In the genomic region with DNA sequence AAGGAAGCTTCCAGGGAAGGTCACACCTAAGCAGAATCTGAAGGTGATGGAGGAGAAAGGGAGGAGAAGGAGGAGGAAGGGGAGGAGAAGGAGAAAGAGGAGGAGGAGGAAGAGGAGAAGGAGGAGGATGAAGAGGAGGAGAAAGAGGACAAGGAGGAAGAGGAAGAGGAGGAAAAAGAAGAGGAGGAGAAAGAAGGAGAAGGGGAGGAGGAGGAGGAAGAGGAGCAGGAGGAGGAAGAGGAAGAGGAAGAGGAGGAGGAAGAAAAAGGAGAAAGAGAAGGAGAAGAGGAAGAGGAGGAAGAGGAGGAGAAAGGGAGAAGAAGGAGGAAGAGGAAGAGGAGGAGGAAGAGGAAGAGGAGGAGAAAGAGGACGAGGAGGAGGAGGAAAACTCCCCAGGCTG, we compare ENCODE assay signal across 20 cellular contexts. TPM values are rescaled to one million over a fixed set of nuclear protein-coding genes. Genes with fewer than 3 reads are reported as not detected.
"Had no signal": no experiment of that assay in that cellular context is flagged by ENCODE, and none has a peak within 500 bp of the region (broad histone marks: within the 10 kb centered on the region; RNA-seq: fewer than 3 reads in every experiment).

No MANE protein-coding gene starts in this region.

- H3K4me3 Mint-ChIP-seq: mesothelial cell of epicardium, naive B cell had no signal

- H3K4me1 Mint-ChIP-seq: mesothelial cell of epicardium, naive B cell had no signal

- H3K4me3 ChIP-seq: coronary artery, dorsolateral prefrontal cortex, esophagus muscularis mucosa, gastroesophageal sphincter, heart right ventricle, left lung, lower lobe of right lung, mucosa of descending colon had no signal

- H3K9me3 Mint-ChIP-seq: mesothelial cell of epicardium had no signal

- ATAC-seq: foreskin keratinocyte, gastroesophageal sphincter, heart right ventricle, left cardiac atrium, left lung, left ventricle myocardium superior, lower lobe of right lung, mucosa of descending colon had no signal

- H3K27ac ChIP-seq: coronary artery, dorsolateral prefrontal cortex, esophagus muscularis mucosa, foreskin keratinocyte, gastroesophageal sphincter, heart right ventricle, left lung, lower lobe of right lung had no signal

- H3K36me3 Mint-ChIP-seq: naive B cell had no signal

- H3K9me3 ChIP-seq: esophagus muscularis mucosa, gastroesophageal sphincter, heart right ventricle, left lung, lower lobe of right lung, mucosa of descending colon had no signal

- DNase-seq: dermis blood vessel endothelial cell; effector CD4-positive, alpha-beta T cell; effector memory CD4-positive, alpha-beta T cell; foreskin keratinocyte; head of caudate nucleus; heart right ventricle; hippocampal formation; left cardiac atrium; left lung; left ventricle myocardium superior; lower lobe of right lung; mesenchymal stem cell; mucosa of descending colon; naive B cell had no signal

- H3K36me3 ChIP-seq: esophagus muscularis mucosa, gastroesophageal sphincter, heart right ventricle, left lung, lower lobe of right lung had no signal

- H3K27ac Mint-ChIP-seq: mesothelial cell of epicardium, naive B cell had no signal

- H3K4me1 ChIP-seq: esophagus muscularis mucosa, foreskin keratinocyte, gastroesophageal sphincter, heart right ventricle, left lung, lower lobe of right lung had no signal

RNA-seq across cellular contexts. Expression of gene CRMP1, which starts 41.2 kb away (rescaled TPM):
- total RNA-seq: endothelial cell of umbilical vein, foreskin keratinocyte had no signal
